ENCODE assay signal across 8 cellular contexts in genomic region chr13:27424246-27425150, GRCh38. TPM values are rescaled to one million over a fixed set of nuclear protein-coding genes. Genes with fewer than 3 reads are reported as not detected.
A peak's percentile ranks its signal among the peaks of the same experiment; 100 is the strongest.
DNase-seq lines count a peak whose midpoint lies in the region; ATAC-seq and TF ChIP-seq lines count a peak whose summit lies in the region.

Gene GTF3A (plus strand): TSS chr13:27424619.

- peaks cover 35% of the 10 kb centered on the region for H3K36me3 Mint-ChIP-seq in CD4-positive, alpha-beta T cell (ENCODE audit: low read depth)
- H3K36me3 Mint-ChIP-seq in effector memory CD8-positive, alpha-beta T cell (ENCODE audit: insufficient read depth) = peaks cover 55% of the 10 kb centered on the region

- H3K4me3 ChIP-seq in HL-60 (replicated peaks; ENCODE audit: insufficient read depth, low read length) (peak within 1 kb of the TSS; percentile 73), mesenchymal stem cell (ENCODE audit: insufficient read depth in 1 of 2, low read depth in 1 of 2, low read length in 2 of 2) (peak within 1 kb of the TSS; percentile 70 to 87)

- no peaks in the 10 kb centered on the region for H3K9me3 Mint-ChIP-seq in CD4-positive, alpha-beta T cell
- H3K9me3 Mint-ChIP-seq in effector memory CD8-positive, alpha-beta T cell = no peaks in the 10 kb centered on the region

- H4K8ac ChIP-seq in mesenchymal stem cell (ENCODE audit: low read length) = peak within 1 kb of the TSS; percentile 98

- peak within 1 kb of the TSS; percentile 46 to 83 for H3K4ac ChIP-seq in mesenchymal stem cell (ENCODE audit: low read depth in 1 of 2, low read length in 2 of 2)

- peak within 1 kb of the TSS in 1 of 2 experiments; percentile 82 for H3K14ac ChIP-seq in mesenchymal stem cell (ENCODE audit: low read length in 2 of 2)

- no peaks in the 10 kb centered on the region for H3K27me3 Mint-ChIP-seq in CD4-positive, alpha-beta T cell
- H3K27me3 Mint-ChIP-seq in effector memory CD8-positive, alpha-beta T cell = no peaks in the 10 kb centered on the region

- H3K4me1 Mint-ChIP-seq in CD4-positive, alpha-beta T cell (ENCODE audit: low read depth) = peaks cover 39% of the 10 kb centered on the region
- H3K4me1 Mint-ChIP-seq in effector memory CD8-positive, alpha-beta T cell (ENCODE audit: low read depth in 2 of 2) = peaks cover 32 to 33% of the 10 kb centered on the region in 2 donors

- H2BK120ac ChIP-seq in mesenchymal stem cell (ENCODE audit: low read depth, low read length) = no peak within 1 kb of the TSS

- peak; percentile 69 to 90 (median 84) for DNase-seq in CD4-positive, alpha-beta T cell
- peak; percentile 82 to 85 for DNase-seq in HL-60 (ENCODE audit: low read depth in 1 of 2, low spot score in 1 of 2)
- DNase-seq in NOMO-1 treated with dmso at 0.1 percent for 144 hours (lab: John Stamatoyannopoulos, UW; ENCODE audit: unreplicated experiment) = peak; percentile 94
- peak; percentile 80 to 86 (median 83) for DNase-seq in activated CD8-positive, alpha-beta memory T cell treated with anti-CD3 and anti-CD28 coated beads for 48 hours (ENCODE audit: low read depth in 2 of 3, low spot score in 2 of 3)
- peak; percentile 81 to 91 (median 88) for DNase-seq in effector memory CD8-positive, alpha-beta T cell
- peak; percentile 80 for DNase-seq in mesenchymal stem cell
- DNase-seq in stimulated activated CD8-positive, alpha-beta memory T cell treated with anti-CD3 and anti-CD28 coated beads, Interleukin-12 subunit alpha, Interleukin-12 subunit beta, amount 100 ng/mL, for 24 hours (ENCODE audit: extremely low read depth) = peak; percentile 66

- H3K4me1 ChIP-seq in mesenchymal stem cell (ENCODE audit: control insufficient read depth, insufficient read depth, low read depth, low read length) = peaks cover 21% of the 10 kb centered on the region

- ATAC-seq in CD4-positive, alpha-beta T cell (ENCODE audit: poor library complexity) = peak; percentile 53
- peak; percentile 69 for ATAC-seq in GM19455 (IDR thresholded peaks at IDR 0.05; ENCODE audit: unreplicated experiment)
- ATAC-seq in effector memory CD8-positive, alpha-beta T cell (replicated peaks) = peak; percentile 60

- H3K4me2 ChIP-seq in mesenchymal stem cell (ENCODE audit: low read length, poor library complexity, severe bottlenecking) = peak within 1 kb of the TSS; percentile 93

- no peaks in the 10 kb centered on the region for H3K9me3 ChIP-seq in CD4-positive, alpha-beta T cell (ENCODE audit: control insufficient read depth, low read length)
- no peaks in the 10 kb centered on the region for H3K9me3 ChIP-seq in mesenchymal stem cell (ENCODE audit: control insufficient read depth, low read length)

- WGBS in mesenchymal stem cell = 1% methylated on average over 82 of the region's 85 CpGs

- H3K27ac Mint-ChIP-seq in CD4-positive, alpha-beta T cell = peak within 1 kb of the TSS; percentile 95
- H3K27ac Mint-ChIP-seq in effector memory CD8-positive, alpha-beta T cell = peak within 1 kb of the TSS; percentile 90 to 93

- peak within 1 kb of the TSS; percentile 93 for H3K9ac ChIP-seq in mesenchymal stem cell (ENCODE audit: low read length)

- H3K27me3 ChIP-seq in CD4-positive, alpha-beta T cell (ENCODE audit: control insufficient read depth, insufficient read depth, low read length) = no peaks in the 10 kb centered on the region
- no peaks in the 10 kb centered on the region for H3K27me3 ChIP-seq in HL-60 (ENCODE audit: insufficient read depth, poor library complexity, severe bottlenecking)
- no peaks in the 10 kb centered on the region for H3K27me3 ChIP-seq in mesenchymal stem cell (ENCODE audit: control insufficient read depth in 1 of 2, insufficient read depth in 1 of 2, low read length in 2 of 2)

- CTCF ChIA-PET in CD4-positive, alpha-beta T cell (lab: Charles Lee) = interaction anchor here (0.6 to 4.0 kb wide), 5 partner anchors 19 to 235 kb away, joined by 3 to 23 read pairs (median 4); partner anchors contain the start of gene MTIF3

- H2BK12ac ChIP-seq in mesenchymal stem cell (ENCODE audit: low read length in 2 of 2) = peak within 1 kb of the TSS; percentile 16 to 75

- H2BK15ac ChIP-seq in mesenchymal stem cell (ENCODE audit: low read depth, poor library complexity, severe bottlenecking) = peak within 1 kb of the TSS; percentile 64

- peaks cover 15 to 25% of the 10 kb centered on the region in 2 experiments for H3K36me3 ChIP-seq in mesenchymal stem cell (ENCODE audit: control insufficient read depth in 1 of 2, insufficient read depth in 2 of 2, low read depth in 1 of 2, low read length in 2 of 2)

- H3K23ac ChIP-seq in mesenchymal stem cell (ENCODE audit: low read length in 2 of 2) = peak within 1 kb of the TSS; percentile 37 to 51

- POLR2A ChIA-PET in CD4-positive, alpha-beta T cell (lab: Charles Lee) = interaction anchor here (0.5 to 6.5 kb wide), 8 partner anchors 19 to 1245 kb away, joined by 3 to 389 read pairs (median 6); partner anchors contain the start of genes LNX2, MTIF3 and POLR1D

- peaks cover 23% of the 10 kb centered on the region for H3K79me1 ChIP-seq in mesenchymal stem cell (replicated peaks; ENCODE audit: low read length, poor library complexity, severe bottlenecking)

- peak within 1 kb of the TSS; percentile 80 for H4K91ac ChIP-seq in mesenchymal stem cell (ENCODE audit: low read length)

- intact Hi-C loops in CD4-positive, alpha-beta T cell (cut with DNase I, micrococcal nuclease) = loop anchor here (1.0 to 10.0 kb wide), 7 partner anchors 18 to 1233 kb away; partner anchors contain the start of genes LNX2 (in 1 of the 2), MTIF3 (in 1 of the 2), PAN3 (in 1 of the 2) and POLR1D (in 1 of the 2)

- H2AK5ac ChIP-seq in mesenchymal stem cell (ENCODE audit: low read length, severe bottlenecking) = peak within 1 kb of the TSS; percentile 71

- H3K27ac ChIP-seq in CD4-positive, alpha-beta T cell (ENCODE audit: low read depth, low read length) = peak within 1 kb of the TSS; percentile 95
- H3K27ac ChIP-seq in HL-60 (replicated peaks) = peak within 1 kb of the TSS; percentile 91
- H3K27ac ChIP-seq in mesenchymal stem cell (ENCODE audit: low read length, poor library complexity, severe bottlenecking) = peak within 1 kb of the TSS; percentile 67

- H2BK5ac ChIP-seq in mesenchymal stem cell (ENCODE audit: low read depth, low read length, poor library complexity, severe bottlenecking) = peak within 1 kb of the TSS; percentile 45

- H3K4me3 Mint-ChIP-seq in CD4-positive, alpha-beta T cell = peak within 1 kb of the TSS; percentile 90
- H3K4me3 Mint-ChIP-seq in effector memory CD8-positive, alpha-beta T cell = peak within 1 kb of the TSS; percentile 79 to 85

- H2AFZ ChIP-seq in mesenchymal stem cell (ENCODE audit: low read depth, low read length) = peak within 1 kb of the TSS; percentile 93

- H3K18ac ChIP-seq in mesenchymal stem cell (ENCODE audit: low read depth in 1 of 2, low read length in 2 of 2) = peak within 1 kb of the TSS; percentile 79 to 93

- no peak for TF ChIP-seq CTCF in CD4-positive, alpha-beta T cell (IDR thresholded peaks at IDR 0.05)
- no peak for TF ChIP-seq CTCF in HL-60 (IDR thresholded peaks at IDR 0.05; ENCODE audit: insufficient read depth, low read length)

RNA-seq across cellular contexts. Expression of gene GTF3A, which starts in this region (rescaled TPM):
- total RNA-seq in CD4-positive, alpha-beta T cell = 100 to 1,000 TPM; 129 to 132 TPM
- 106 TPM for polyA plus RNA-seq in mesenchymal stem cell (2013, experiment 1 of 2)
- polyA plus RNA-seq in mesenchymal stem cell (2013, experiment 2 of 2) = 107 TPM

Comparison
In these comparisons a context has a peak if more than half of its experiments do, and no peak if none do; other contexts are left out.
1. Peak in every context shown above with its lines: DNase-seq, ATAC-seq, H3K4me3 ChIP-seq and H3K27ac ChIP-seq.